8 cellular contexts compared by ENCODE assay signal in genomic region chr11:34840736-34841386, GRCh38.
A peak's percentile ranks its signal among the peaks of the same experiment; 100 is the strongest.
DNase-seq lines count a peak whose midpoint lies in the region; ATAC-seq and TF ChIP-seq lines count a peak whose summit lies in the region.
"Had no signal": no experiment of that assay in that cellular context is flagged by ENCODE, and none has a peak within 500 bp of the region (broad histone marks: within the 10 kb centered on the region; RNA-seq: fewer than 3 reads in every experiment).

No MANE protein-coding gene starts in this region.

- H3K27me3 ChIP-seq in KMS-11 (ENCODE audit: insufficient read depth, low read depth) = no peaks in the 10 kb centered on the region
- H3K27me3 ChIP-seq in WERI-Rb-1 (ENCODE audit: insufficient read depth, low read depth, severe bottlenecking) = no peaks in the 10 kb centered on the region

- no peak overlapping the region; the same call in 1 of the 2 replicates for H2AFZ ChIP-seq in KMS-11 (ENCODE audit: low read depth)

- peak; percentile 89 for TF ChIP-seq CTCF in GM12864 (IDR thresholded peaks at IDR 0.05; ENCODE audit: low read depth, low read length, missing control alignments)
- peak; percentile 79 for TF ChIP-seq CTCF in KMS-11 (conservative IDR thresholded peaks at IDR 0.05; ENCODE audit: low read depth, low read length)
- peak; percentile 78 for TF ChIP-seq CTCF in WERI-Rb-1 (IDR thresholded peaks at IDR 0.05; ENCODE audit: low read depth, low read length)
- peak; percentile 59 for TF ChIP-seq CTCF in type B pancreatic cell (conservative IDR thresholded peaks at IDR 0.05)

- H3K79me2 ChIP-seq in KMS-11 (ENCODE audit: insufficient read depth, low read depth) = no peaks in the 10 kb centered on the region

- no peak overlapping the region for H3K9ac ChIP-seq in KMS-11

- H3K27me3 Mint-ChIP-seq in type B pancreatic cell = no peaks in the 10 kb centered on the region

- H4K20me1 ChIP-seq in KMS-11 (ENCODE audit: insufficient read depth) = no peaks in the 10 kb centered on the region

- H3K36me3 ChIP-seq in KMS-11 (ENCODE audit: insufficient read depth) (no peaks in the 10 kb centered on the region), WERI-Rb-1 (no peaks in the 10 kb centered on the region)

- peaks cover 15% of the 10 kb centered on the region for H3K4me1 Mint-ChIP-seq in type B pancreatic cell (ENCODE audit: unreplicated experiment)

- H3K4me3 Mint-ChIP-seq in type B pancreatic cell = no peak overlapping the region

- DNase-seq in GM12864 (ENCODE audit: low read depth) (peak; percentile 33), WERI-Rb-1 (peak; percentile 37), left ventricle myocardium superior (no peak), type B pancreatic cell (ENCODE audit: extremely low spot score, unreplicated experiment) (no peak), hippocampal formation (lab: John Stamatoyannopoulos, UW) (no peak)

- no peaks in the 10 kb centered on the region for H3K9me3 ChIP-seq in WERI-Rb-1 (ENCODE audit: severe bottlenecking)

- H3K9me3 Mint-ChIP-seq in type B pancreatic cell = no peaks in the 10 kb centered on the region

- H3K27ac Mint-ChIP-seq in type B pancreatic cell = no peak overlapping the region

- no peak overlapping the region for H3K4me2 ChIP-seq in KMS-11

- peaks cover 17% of the 10 kb centered on the region for H3K4me1 ChIP-seq in KMS-11 (ENCODE audit: low read depth, poor library complexity, severe bottlenecking)

- H3K4me3 ChIP-seq in GM12864 (ENCODE audit: low read depth, low read length) (no peak overlapping the region), KMS-11 (IDR thresholded peaks at IDR 0.05; ENCODE audit: insufficient read depth, low read depth, low read length) (no peak overlapping the region), WERI-Rb-1 (ENCODE audit: low read depth, low read length) (no peak overlapping the region)
- H3K4me3 ChIP-seq: skin epidermis had no signal

- peaks cover 8% of the 10 kb centered on the region for H3K36me3 Mint-ChIP-seq in type B pancreatic cell

- ATAC-seq in GM21723 (IDR thresholded peaks at IDR 0.05; ENCODE audit: unreplicated experiment) (peak; percentile 88), left ventricle myocardium superior (peak; percentile 28)

- H3K27ac ChIP-seq in KMS-11 (no peak overlapping the region), WERI-Rb-1 (no peak overlapping the region)
- H3K27ac ChIP-seq: skin epidermis had no signal

- intact Hi-C loops in left ventricle myocardium superior (cut with micrococcal nuclease) = loop anchor here (5.0 kb wide), 1 partner anchor 1966 kb away; no protein-coding TSS in a partner anchor

Comparison
In these comparisons a context has a peak if more than half of its experiments do, and no peak if none do; other contexts are left out.
1. DNase-seq: peak in GM12864 (single experiment) and WERI-Rb-1 (single experiment); none in left ventricle myocardium superior (single experiment), type B pancreatic cell (single experiment) and hippocampal formation (0 of 2).
2. Peak in every context shown above with its lines, with median percentiles within 50 percentile points of each other: CTCF ChIP-seq.